Comparison of ENCODE assay signal across 12 cellular contexts in the genomic region with DNA sequence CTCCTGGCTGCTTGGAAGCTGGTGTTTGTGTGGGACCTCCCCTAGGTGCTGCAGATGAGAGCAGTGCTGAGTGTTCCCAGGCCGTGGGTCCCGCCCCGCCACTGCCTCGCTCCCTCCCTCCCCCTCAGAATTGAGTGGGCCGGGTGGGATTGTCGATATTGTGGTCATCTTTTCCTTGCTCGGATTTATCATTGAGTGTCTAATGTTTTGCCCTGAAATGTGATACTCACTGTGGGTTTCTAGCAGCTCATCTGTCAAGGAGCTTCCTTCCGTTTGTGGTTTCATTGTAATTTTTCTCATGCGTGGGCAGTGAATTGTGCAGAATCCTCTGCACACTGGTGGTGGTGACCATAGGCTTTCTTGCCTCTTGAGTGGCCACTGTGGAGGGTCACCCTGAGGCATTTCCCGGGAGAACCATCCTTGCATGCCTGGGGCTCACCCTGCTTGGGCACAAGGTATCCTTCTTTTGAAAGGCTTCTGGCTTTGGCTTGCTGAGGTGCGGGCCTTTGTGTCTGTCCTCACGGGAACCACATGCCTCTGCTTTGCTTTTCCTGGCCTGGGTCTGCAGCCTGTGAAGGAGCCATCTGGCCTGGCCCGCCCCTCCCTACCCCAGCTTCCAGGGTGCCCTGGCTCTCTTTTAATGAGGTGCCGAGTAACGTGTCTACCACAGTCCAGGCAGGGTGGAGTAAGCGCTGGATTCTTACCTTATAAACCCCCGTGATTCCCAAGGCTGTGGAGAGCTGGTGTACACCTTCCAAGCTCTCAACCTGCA. TPM values are rescaled to one million over a fixed set of nuclear protein-coding genes. Genes with fewer than 3 reads are reported as not detected.
DNase-seq lines count a peak whose midpoint lies in the region; ATAC-seq and TF ChIP-seq lines count a peak whose summit lies in the region.
"Had no signal": no experiment of that assay in that cellular context is flagged by ENCODE, and none has a peak within 500 bp of the region (broad histone marks: within the 10 kb centered on the region; RNA-seq: fewer than 3 reads in every experiment).

No MANE protein-coding gene starts in this region.

- peaks cover 4 to 11% of the 10 kb centered on the region in 2 donors for H3K36me3 Mint-ChIP-seq in activated naive CD4-positive, alpha-beta T cell treated with anti-CD3 and anti-CD28 coated beads, Interleukin-2, amount 50 U/mL, for 72 hours
- H3K36me3 Mint-ChIP-seq in natural killer cell = no peaks in the 10 kb centered on the region

- H4K20me1 ChIP-seq in Loucy (ENCODE audit: insufficient read depth, low read length, poor library complexity, severe bottlenecking) = no peaks in the 10 kb centered on the region

- 86 to 91% methylated on average over 10 to 17 of the region's 17 CpGs for WGBS in testis, 2 donors

- no peaks in the 10 kb centered on the region for H3K27me3 Mint-ChIP-seq in natural killer cell (ENCODE audit: low read depth in 2 of 2)
- H3K27me3 Mint-ChIP-seq: stimulated activated naive B cell treated with anti-CD40 and anti-IgM and Interleukin-4, amounts not matched to agents 10 μg/mL and 1 μg/mL and 100 μg/mL, for 72 hours had no signal

- no peaks in the 10 kb centered on the region for H3K9me3 ChIP-seq in Loucy (ENCODE audit: insufficient read depth, low read depth, low read length)
- H3K9me3 ChIP-seq in mucosa of descending colon = no peaks in the 10 kb centered on the region
- H3K9me3 ChIP-seq in testis = no peaks in the 10 kb centered on the region
- H3K9me3 ChIP-seq: HAP-1 had no signal

- DNase-seq in CD1c-positive myeloid dendritic cell (ENCODE audit: extremely low spot score) = peak; percentile 57
- DNase-seq in activated naive CD4-positive, alpha-beta T cell treated with anti-CD3 and anti-CD28 coated beads, Interleukin-2, amount 50 U/mL, for 72 hours (ENCODE audit: low spot score in 2 of 2) = no peak
- DNase-seq in natural killer cell = no peak
- no peak for DNase-seq in mucosa of descending colon
- DNase-seq in testis = no peak
- DNase-seq: KG1; stimulated activated naive B cell treated with anti-CD40 and anti-IgM and Interleukin-4, amounts not matched to agents 10 μg/mL and 1 μg/mL and 100 μg/mL, for 72 hours had no signal

- no peak for TF ChIP-seq POLR2A in testis (IDR thresholded peaks at IDR 0.05)

- no peak for TF ChIP-seq CTCF in Loucy (conservative IDR thresholded peaks at IDR 0.05; ENCODE audit: low read length)
- TF ChIP-seq CTCF in natural killer cell (IDR thresholded peaks at IDR 0.05) = no peak
- no peak for TF ChIP-seq CTCF in mucosa of descending colon (IDR thresholded peaks at IDR 0.05)
- TF ChIP-seq CTCF in testis (IDR thresholded peaks at IDR 0.05) = no peak

- H3K4me1 ChIP-seq in Loucy (ENCODE audit: insufficient read depth, low read length, poor library complexity, severe bottlenecking) = peaks cover 54% of the 10 kb centered on the region
- no peaks in the 10 kb centered on the region for H3K4me1 ChIP-seq in mucosa of descending colon (ENCODE audit: low read depth)
- no peaks in the 10 kb centered on the region for H3K4me1 ChIP-seq in testis
- H3K4me1 ChIP-seq: HAP-1 had no signal

- H2AFZ ChIP-seq in Loucy (ENCODE audit: low read length) = no peak overlapping the region

- peak overlapping the region; percentile 85 for H3K9ac ChIP-seq in Loucy (ENCODE audit: low read depth, low read length, poor library complexity, severe bottlenecking)

- no peaks in the 10 kb centered on the region for H3K9me3 Mint-ChIP-seq in activated naive CD4-positive, alpha-beta T cell treated with anti-CD3 and anti-CD28 coated beads, Interleukin-2, amount 50 U/mL, for 72 hours
- H3K9me3 Mint-ChIP-seq in natural killer cell = no peaks in the 10 kb centered on the region
- H3K9me3 Mint-ChIP-seq: stimulated activated naive B cell treated with anti-CD40 and anti-IgM and Interleukin-4, amounts not matched to agents 10 μg/mL and 1 μg/mL and 100 μg/mL, for 72 hours had no signal

- H3K27ac Mint-ChIP-seq in activated naive CD4-positive, alpha-beta T cell treated with anti-CD3 and anti-CD28 coated beads, Interleukin-2, amount 50 U/mL, for 72 hours = no peak overlapping the region
- peak overlapping the region; percentile 37 to 54 for H3K27ac Mint-ChIP-seq in natural killer cell
- H3K27ac Mint-ChIP-seq: stimulated activated naive B cell treated with anti-CD40 and anti-IgM and Interleukin-4, amounts not matched to agents 10 μg/mL and 1 μg/mL and 100 μg/mL, for 72 hours had no signal

- peaks cover 45% of the 10 kb centered on the region; the same call in 1 of the 2 replicates for H3K79me2 ChIP-seq in Loucy (ENCODE audit: insufficient read depth, low read length)

- no peak overlapping the region for H3K27ac ChIP-seq in testis

- no peaks in the 10 kb centered on the region for H3K9me2 ChIP-seq in Loucy (replicated peaks; ENCODE audit: low read depth, low read length)

- H3K4me3 Mint-ChIP-seq in natural killer cell = peak overlapping the region; percentile 74
- H3K4me3 Mint-ChIP-seq: mesothelial cell of epicardium; stimulated activated naive B cell treated with anti-CD40 and anti-IgM and Interleukin-4, amounts not matched to agents 10 μg/mL and 1 μg/mL and 100 μg/mL, for 72 hours had no signal

- peaks cover 50 to 67% of the 10 kb centered on the region in 2 donors for H3K4me1 Mint-ChIP-seq in natural killer cell

- peaks cover 24% of the 10 kb centered on the region; the same call in 1 of the 2 replicates for H3K36me3 ChIP-seq in Loucy (ENCODE audit: insufficient read depth, low read length)
- H3K36me3 ChIP-seq in mucosa of descending colon (ENCODE audit: low read depth) = no peaks in the 10 kb centered on the region
- no peaks in the 10 kb centered on the region for H3K36me3 ChIP-seq in testis (ENCODE audit: low read depth, missing control alignments)

- intact Hi-C loops in natural killer cell (cut with micrococcal nuclease) (no loop called here), mucosa of descending colon (cut with DNase I, micrococcal nuclease) (no loop called here), testis (cut with DNase I; ENCODE audit: low total_unique reads) (no loop called here)

- H3K4me2 ChIP-seq in Loucy (ENCODE audit: low read depth, low read length, poor library complexity, severe bottlenecking) = peak overlapping the region; percentile 60

- H3K4me3 ChIP-seq in Loucy (ENCODE audit: low read length, poor library complexity, severe bottlenecking) = peak overlapping the region; percentile 31
- H3K4me3 ChIP-seq in mucosa of descending colon = no peak overlapping the region
- no peak overlapping the region for H3K4me3 ChIP-seq in testis
- H3K4me3 ChIP-seq: HAP-1 had no signal

- H3F3A ChIP-seq in Loucy (ENCODE audit: low read depth) = peaks cover 8% of the 10 kb centered on the region

- H3K27me3 ChIP-seq in Loucy (ENCODE audit: insufficient read depth, low read length, poor library complexity, severe bottlenecking) (no peaks in the 10 kb centered on the region), testis (no peaks in the 10 kb centered on the region)

- ATAC-seq in activated naive CD4-positive, alpha-beta T cell treated with anti-CD3 and anti-CD28 coated beads, Interleukin-2, amount 50 U/mL, for 72 hours = peak; percentile 73 to 79
- ATAC-seq in natural killer cell = peak; percentile 46 to 68 (median 56)
- ATAC-seq in GM18868 (IDR thresholded peaks at IDR 0.05; ENCODE audit: unreplicated experiment) = no peak
- no peak for ATAC-seq in mucosa of descending colon
- ATAC-seq in GM21528 (IDR thresholded peaks at IDR 0.05; ENCODE audit: low FRiP score, unreplicated experiment) = no peak

RNA-seq across cellular contexts. Expression of gene SLX9, which starts 25.6 kb away (rescaled TPM):
- total RNA-seq in activated naive CD4-positive, alpha-beta T cell treated with anti-CD3 and anti-CD28 coated beads, Interleukin-2, amount 50 U/mL, for 72 hours = 10 to 100 TPM; 25.3 to 63.9 TPM
- 10 to 100 TPM; 12.8 to 22.9 (median 20.0) TPM for total RNA-seq in natural killer cell
- 10 to 100 TPM; 19.8 to 42.2 (median 20.9) TPM for total RNA-seq in mucosa of descending colon
- 10 to 100 TPM; 30.8 to 31.9 TPM for total RNA-seq in testis
- polyA plus RNA-seq in testis (ENCODE audit: insufficient read depth, low read depth, low replicate concordance) = 46.2 TPM

RNA-seq across cellular contexts. Expression of gene ITGB2, which starts 44.7 kb away (rescaled TPM):
- 100 to 1,000 TPM; 151 to 272 TPM for total RNA-seq in activated naive CD4-positive, alpha-beta T cell treated with anti-CD3 and anti-CD28 coated beads, Interleukin-2, amount 50 U/mL, for 72 hours
- total RNA-seq in natural killer cell = 1,000 to 10,000 TPM; 1,223 to 1,393 (median 1,250) TPM
- 10 to 100 TPM; 10.8 to 52.3 (median 51.1) TPM for total RNA-seq in mucosa of descending colon
- 10 to 100 TPM in 1 of 2 donors, 1 to 10 TPM in 1; 5.6 to 29.5 TPM for total RNA-seq in testis
- polyA plus RNA-seq in testis (ENCODE audit: insufficient read depth, low read depth, low replicate concordance) = 27.4 TPM

Comparison
In these comparisons a context has a peak if more than half of its experiments do, and no peak if none do; other contexts are left out.
1. ATAC-seq: peak in activated naive CD4-positive, alpha-beta T cell treated with anti-CD3 and anti-CD28 coated beads, Interleukin-2, amount 50 U/mL, for 72 hours (2 of 2) and natural killer cell (3 of 3); none in GM18868 (single experiment), mucosa of descending colon (single experiment) and GM21528 (single experiment).
2. H3K27ac Mint-ChIP-seq: peak in natural killer cell (2 of 2); none in activated naive CD4-positive, alpha-beta T cell treated with anti-CD3 and anti-CD28 coated beads, Interleukin-2, amount 50 U/mL, for 72 hours (0 of 2).
3. RNA of gene ITGB2, which starts 44.7 kb away (total RNA-seq): 1,223 to 1,393 TPM in natural killer cell; 151 to 272 TPM in activated naive CD4-positive, alpha-beta T cell treated with anti-CD3 and anti-CD28 coated beads, Interleukin-2, amount 50 U/mL, for 72 hours, 10.8 to 52.3 TPM in mucosa of descending colon and 5.6 to 29.5 TPM in testis; every median in the first group is over 4 times any median in the second.